ENCODE assay signal across 19 cellular contexts in the genomic region with DNA sequence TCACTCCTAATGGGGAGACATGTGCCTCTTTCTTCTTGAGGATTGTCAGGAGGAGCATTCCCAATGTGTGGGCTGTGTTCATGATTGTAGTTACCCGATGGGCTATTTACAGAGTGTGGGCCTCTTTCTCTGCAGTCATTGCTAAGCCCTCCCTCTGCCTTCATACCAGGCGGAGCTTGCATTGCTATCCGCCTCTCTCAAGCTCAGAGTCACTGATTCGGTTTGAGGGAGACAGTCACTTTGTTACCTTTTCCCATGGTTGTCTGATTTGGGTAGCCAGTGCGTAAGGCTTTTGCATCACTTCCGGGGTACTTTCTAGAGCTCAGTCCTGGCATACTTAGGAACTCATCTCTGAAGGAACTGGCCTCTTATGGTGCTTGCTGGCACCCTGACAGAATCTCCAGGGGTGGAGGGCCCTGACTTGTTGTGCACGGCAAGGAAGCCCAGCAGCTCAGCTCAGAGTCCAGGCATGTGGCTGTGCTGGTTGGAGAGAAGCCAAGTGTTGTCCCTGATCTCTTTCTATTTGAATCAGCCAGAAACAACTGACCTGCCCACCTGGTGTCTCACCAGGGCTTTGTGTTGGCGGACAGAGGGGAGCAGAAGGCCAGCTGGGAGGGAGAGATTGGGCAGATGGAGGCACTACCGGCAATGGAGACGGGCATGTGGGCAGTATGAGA.
A peak's percentile ranks its signal among the peaks of the same experiment; 100 is the strongest.
DNase-seq lines count a peak whose midpoint lies in the region; ATAC-seq lines count a peak whose summit lies in the region.
"Had no signal": no experiment of that assay in that cellular context is flagged by ENCODE, and none has a peak within 500 bp of the region (broad histone marks: within the 10 kb centered on the region; RNA-seq: fewer than 3 reads in every experiment).

No MANE protein-coding gene starts in this region.

- H3K27me3 Mint-ChIP-seq in activated CD4-positive, alpha-beta T cell treated with anti-CD3 and anti-CD28 coated beads for 36 hours, result peaks cover 3% of the 10 kb centered on the region

- no peak overlapping the region for H3K4me3 Mint-ChIP-seq in activated CD4-positive, alpha-beta T cell treated with anti-CD3 and anti-CD28 coated beads for 36 hours
- H3K4me3 Mint-ChIP-seq: naive thymus-derived CD8-positive, alpha-beta T cell; stimulated activated naive CD8-positive, alpha-beta T cell treated with anti-CD3 and anti-CD28 coated beads, Interleukin-15, amount 100 ng/mL, for 72 hours; T-helper 1 cell treated with Interleukin-12 subunit alpha and Interleukin-12 subunit beta and Interleukin-4 antibody, amounts not matched to agents 30 μg/mL and 1 μg/mL, for 36 hours had no signal

- intact Hi-C loops in activated CD4-positive, alpha-beta T cell treated with anti-CD3 and anti-CD28 coated beads for 36 hours (cut with DNase I, micrococcal nuclease), result no loop called here

- no peak overlapping the region for H3K27ac Mint-ChIP-seq in activated CD4-positive, alpha-beta T cell treated with anti-CD3 and anti-CD28 coated beads for 36 hours
- H3K27ac Mint-ChIP-seq: naive thymus-derived CD8-positive, alpha-beta T cell; T-helper 1 cell treated with Interleukin-12 subunit alpha and Interleukin-12 subunit beta and Interleukin-4 antibody, amounts not matched to agents 30 μg/mL and 1 μg/mL, for 36 hours had no signal

- DNase-seq in AG20443 (ENCODE audit: low spot score) (peak; percentile 28), NCI-H2196 (lab: John Stamatoyannopoulos, UW; ENCODE audit: unreplicated experiment) (peak; percentile 67), dermis microvascular lymphatic vessel endothelial cell (ENCODE audit: low read depth in 2 of 2) (peak; percentile 46 to 63), GOT3 (lab: John Stamatoyannopoulos, UW) (no peak), foreskin melanocyte (no peak), HuH-7 (ENCODE audit: low spot score) (no peak)
- DNase-seq in activated CD4-positive, alpha-beta T cell treated with anti-CD3 and anti-CD28 coated beads for 36 hours, result no peak
- DNase-seq: activated CD4-positive, alpha-beta T cell treated with anti-CD3 and anti-CD28 coated beads, Interleukin-2, amount 50 U/mL, for 48 hours; activated effector memory CD4-positive, alpha-beta T cell treated with anti-CD3 and anti-CD28 coated beads, Interleukin-2, amount 50 U/mL, for 16 hours; AML-193; heart right ventricle; KG1; left cardiac atrium; PC-9; retina; stimulated activated naive CD8-positive, alpha-beta T cell treated with anti-CD3 and anti-CD28 coated beads, Interleukin-15, amount 100 ng/mL, for 72 hours had no signal

- CTCF ChIA-PET in activated CD4-positive, alpha-beta T cell treated with anti-CD3 and anti-CD28 coated beads for 36 hours (lab: Charles Lee), result no interaction called here

- H3K9me3 Mint-ChIP-seq in activated CD4-positive, alpha-beta T cell treated with anti-CD3 and anti-CD28 coated beads for 36 hours (ENCODE audit: low read depth), result peaks cover 3% of the 10 kb centered on the region
- H3K9me3 Mint-ChIP-seq: stimulated activated naive CD8-positive, alpha-beta T cell treated with anti-CD3 and anti-CD28 coated beads, Interleukin-15, amount 100 ng/mL, for 72 hours had no signal

- no peaks in the 10 kb centered on the region for H3K4me1 Mint-ChIP-seq in activated CD4-positive, alpha-beta T cell treated with anti-CD3 and anti-CD28 coated beads for 36 hours
- H3K4me1 Mint-ChIP-seq: naive thymus-derived CD8-positive, alpha-beta T cell; stimulated activated naive CD8-positive, alpha-beta T cell treated with anti-CD3 and anti-CD28 coated beads, Interleukin-15, amount 100 ng/mL, for 72 hours had no signal

- POLR2A ChIA-PET in activated CD4-positive, alpha-beta T cell treated with anti-CD3 and anti-CD28 coated beads for 36 hours (lab: Charles Lee), result no interaction called here

- ATAC-seq in GM18511 (IDR thresholded peaks at IDR 0.05; ENCODE audit: unreplicated experiment), result peak; percentile 74
- no peak for ATAC-seq in activated CD4-positive, alpha-beta T cell treated with anti-CD3 and anti-CD28 coated beads for 36 hours
- ATAC-seq: left cardiac atrium; naive thymus-derived CD8-positive, alpha-beta T cell; stimulated activated naive CD8-positive, alpha-beta T cell treated with anti-CD3 and anti-CD28 coated beads, Interleukin-15, amount 100 ng/mL, for 72 hours had no signal

- H3K36me3 Mint-ChIP-seq in activated CD4-positive, alpha-beta T cell treated with anti-CD3 and anti-CD28 coated beads for 36 hours (ENCODE audit: low read depth), result no peaks in the 10 kb centered on the region

Comparison
In these comparisons a context has a peak if more than half of its experiments do, and no peak if none do; other contexts are left out.
1. DNase-seq: peak in AG20443 (single experiment), NCI-H2196 (single experiment) and dermis microvascular lymphatic vessel endothelial cell (2 of 2); none in GOT3 (single experiment), activated CD4-positive, alpha-beta T cell treated with anti-CD3 and anti-CD28 coated beads for 36 hours (single experiment), foreskin melanocyte (single experiment) and HuH-7 (single experiment).